ENCODE assay signal across 13 cellular contexts in the genomic region with DNA sequence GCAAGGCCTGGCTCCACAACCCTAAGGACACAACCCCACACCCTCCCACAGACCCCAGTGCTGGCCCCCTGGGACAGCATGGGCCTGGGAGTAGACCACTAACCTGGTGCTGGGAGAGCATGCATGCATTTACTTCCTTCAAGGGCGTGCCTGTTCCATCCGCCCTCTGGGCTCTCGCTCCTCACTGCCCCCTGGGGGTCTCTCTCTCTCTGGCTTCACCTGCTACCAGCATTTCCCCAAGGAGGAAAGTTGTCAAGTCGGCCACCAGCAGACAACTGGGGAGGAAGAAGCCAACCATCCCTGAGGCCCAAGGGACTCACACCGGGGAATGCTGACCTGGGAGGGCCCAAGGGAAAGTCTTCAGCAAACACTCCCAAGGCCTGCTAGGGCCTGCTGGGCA. TPM values are rescaled to one million over a fixed set of nuclear protein-coding genes. Genes with fewer than 3 reads are reported as not detected.
A peak's percentile ranks its signal among the peaks of the same experiment; 100 is the strongest.
DNase-seq lines count a peak whose midpoint lies in the region; ATAC-seq, FAIRE-seq and TF ChIP-seq lines count a peak whose summit lies in the region.
"Had no signal": no experiment of that assay in that cellular context is flagged by ENCODE, and none has a peak within 500 bp of the region (broad histone marks: within the 10 kb centered on the region; RNA-seq: fewer than 3 reads in every experiment).

No MANE protein-coding gene starts in this region.

- TF ChIP-seq CTCF in H1 (IDR thresholded peaks at IDR 0.05; ENCODE audit: control extremely low read depth in 1 of 3, insufficient read depth in 1 of 3, low read depth in 1 of 3, low read length in 3 of 3) (peak in 2 of 3 experiments; percentile 70 to 73; a peak in 3 of 4 replicates), retinal pigment epithelial cell (conservative IDR thresholded peaks at IDR 0.05; ENCODE audit: low read depth, low read length) (peak; percentile 56)

- no peaks in the 10 kb centered on the region for H3K27me3 ChIP-seq in H1 (replicated peaks in 1 of 4; ENCODE audit: control insufficient read depth in 3 of 4, extremely low read depth in 1 of 4, insufficient read depth in 3 of 4, low read length in 3 of 4)

- DNase-seq in NCI-H82 (lab: John Stamatoyannopoulos, UW) (peak; percentile 68), NCI-H82 treated with DMSO at 0.1 percent for 48 hours (lab: John Stamatoyannopoulos, UW; ENCODE audit: unreplicated experiment) (no peak), NCI-H2227 (lab: John Stamatoyannopoulos, UW; ENCODE audit: unreplicated experiment) (peak; percentile 39), H1 (ENCODE audit: low read depth in 1 of 2, low spot score in 2 of 2) (peak in 1 of 2 experiments; percentile 77), retinal pigment epithelial cell (ENCODE audit: low read depth) (no peak)
- DNase-seq in activated CD4-positive, alpha-beta memory T cell treated with anti-CD3 and anti-CD28 coated beads for 36 hours = no peak
- no peak for DNase-seq in activated naive CD4-positive, alpha-beta T cell treated with Interleukin-2 at 50 U/mL for 16 hours
- DNase-seq: head of caudate nucleus, NCI-H748 treated with DMSO at 0.1 percent for 48 hours, T1000 had no signal

- H3K14ac ChIP-seq in H1 (ENCODE audit: insufficient read length) = no peak overlapping the region

- no peak overlapping the region for H3K18ac ChIP-seq in H1 (ENCODE audit: extremely low read depth, low read length)

- H3K23me2 ChIP-seq in H1 (ENCODE audit: low read depth, low read length) = peaks cover 4% of the 10 kb centered on the region

- H3K36me3 ChIP-seq in H1 (ENCODE audit: control insufficient read depth in 2 of 4, insufficient read depth in 4 of 4, low read length in 3 of 4) = peaks cover 21 to 62% (median 26%) of the 10 kb centered on the region in 4 experiments

- H4K91ac ChIP-seq in H1 (replicated peaks; ENCODE audit: insufficient read length, low read length) = no peak overlapping the region

- no peak overlapping the region for H2AK5ac ChIP-seq in H1 (ENCODE audit: low read depth, low read length)

- no peak overlapping the region for H3K23ac ChIP-seq in H1 (ENCODE audit: insufficient read length)

- no peak overlapping the region for H2BK120ac ChIP-seq in H1 (replicated peaks; ENCODE audit: low read depth, low read length)

- peaks cover 60% of the 10 kb centered on the region for H3K79me1 ChIP-seq in H1 (ENCODE audit: low read depth, low read length)

- peaks cover 40% of the 10 kb centered on the region for H3K36me3 Mint-ChIP-seq in activated CD4-positive, alpha-beta memory T cell treated with anti-CD3 and anti-CD28 coated beads for 36 hours

- WGBS in H1 (ENCODE audit: extremely low coverage in 1 of 2, insufficient coverage in 1 of 2, insufficient read length in 1 of 2, insufficient replicate concordance in 2 of 2, low coverage in 1 of 2, low lambda C conversion rate in 2 of 2, missing lambda C conversion rate in 1 of 2), 2 experiments = 80% methylated on average over 2 of the region's 5 CpGs; no CpG with 5 or more reads in 1 of the 2 experiments

- no peak for TF ChIP-seq EP300 in H1 (IDR thresholded peaks at IDR 0.05; ENCODE audit: borderline replicate concordance in 1 of 2, low read depth in 2 of 2, low read length in 2 of 2)

- H3K4me3 Mint-ChIP-seq in activated CD4-positive, alpha-beta memory T cell treated with anti-CD3 and anti-CD28 coated beads for 36 hours = no peak overlapping the region

- no peak overlapping the region for H3K9ac ChIP-seq in H1 (replicated peaks in 1 of 4; ENCODE audit: extremely low read depth in 1 of 4, low read depth in 3 of 4, low read length in 3 of 4)

- H3K4ac ChIP-seq in H1 (replicated peaks; ENCODE audit: insufficient read length, low read depth, low read length) = no peak overlapping the region

- TF ChIP-seq RAD21 in H1 (IDR thresholded peaks at IDR 0.05 in 1 of 2, conservative IDR thresholded peaks at IDR 0.05 in 1 of 2; ENCODE audit: low read depth in 2 of 2, low read length in 2 of 2) = peak; percentile 22 to 58; a peak in 3 of 4 replicates

- H3K56ac ChIP-seq in H1 (replicated peaks; ENCODE audit: insufficient read length, low read depth, low read length) = no peak overlapping the region

- H2BK15ac ChIP-seq in H1 (ENCODE audit: low read length) = no peak overlapping the region

- no peak for ATAC-seq in GM18909 (IDR thresholded peaks at IDR 0.05; ENCODE audit: poor library complexity, unreplicated experiment)

- no peaks in the 10 kb centered on the region for H3K9me3 Mint-ChIP-seq in activated CD4-positive, alpha-beta memory T cell treated with anti-CD3 and anti-CD28 coated beads for 36 hours

- H3K79me2 ChIP-seq in H1 (ENCODE audit: control insufficient read depth in 1 of 2, insufficient read depth in 2 of 2, low read length in 2 of 2) = peaks cover 16 to 82% of the 10 kb centered on the region in 2 experiments

- no peak overlapping the region for H3K27ac ChIP-seq in H1 (ENCODE audit: low read depth, low read length)

- intact Hi-C loops in activated CD4-positive, alpha-beta memory T cell treated with anti-CD3 and anti-CD28 coated beads for 36 hours (cut with micrococcal nuclease) = no loop called here

- no peak overlapping the region for H2BK20ac ChIP-seq in H1 (ENCODE audit: low read length)

- CTCF ChIA-PET in H1 (lab: Charles Lee; ENCODE audit: partially characterized antibody) = interaction anchor here (0.8 to 3.7 kb wide), 13 partner anchors 9 to 315 kb away, joined by 3 to 18 read pairs (median 4); no protein-coding TSS in a partner anchor
- CTCF ChIA-PET in activated CD4-positive, alpha-beta memory T cell treated with anti-CD3 and anti-CD28 coated beads for 36 hours (lab: Charles Lee) = no interaction called here

- H3K4me2 ChIP-seq in H1 (ENCODE audit: insufficient read depth in 1 of 2, low read depth in 2 of 2, low read length in 2 of 2) = no peak overlapping the region
- H3K4me2 ChIP-seq: smooth muscle cell had no signal

- no peak overlapping the region for H4K5ac ChIP-seq in H1 (ENCODE audit: insufficient read length, low read depth, low read length)

- no peak overlapping the region for H2AFZ ChIP-seq in H1 (ENCODE audit: low read length)

- no peak overlapping the region for H3K27ac Mint-ChIP-seq in activated CD4-positive, alpha-beta memory T cell treated with anti-CD3 and anti-CD28 coated beads for 36 hours

- no peak overlapping the region for H4K8ac ChIP-seq in H1 (ENCODE audit: extremely low read depth, insufficient read depth, low read length)

- H2BK12ac ChIP-seq in H1 (ENCODE audit: low read depth, low read length) = no peak overlapping the region

- TF ChIP-seq POLR2A in H1 (IDR thresholded peaks at IDR 0.05; ENCODE audit: control extremely low read depth in 1 of 2, low read depth in 2 of 2, low read length in 2 of 2) = peak in 1 of 2 experiments; percentile 15; a peak in 1 of 3 replicates

- peaks cover 24 to 53% of the 10 kb centered on the region in 2 experiments for H4K20me1 ChIP-seq in H1 (replicated peaks in 1 of 2; ENCODE audit: control insufficient read depth in 1 of 2, insufficient read depth in 2 of 2, low read length in 2 of 2)

- no peak overlapping the region for H3K4me3 ChIP-seq in H1 (ENCODE audit: extremely low read depth in 1 of 4, insufficient read depth in 2 of 4, low read depth in 3 of 4, low read length in 4 of 4)
- no peak overlapping the region for H3K4me3 ChIP-seq in retinal pigment epithelial cell (ENCODE audit: low read length)
- H3K4me3 ChIP-seq: smooth muscle cell had no signal

- no peaks in the 10 kb centered on the region for H3K27me3 Mint-ChIP-seq in activated CD4-positive, alpha-beta memory T cell treated with anti-CD3 and anti-CD28 coated beads for 36 hours

- no peak overlapping the region for H2BK5ac ChIP-seq in H1 (ENCODE audit: low read depth, low read length)

- no peak for FAIRE-seq in H1 (lab: Jason Lieb, UNC)
- FAIRE-seq: colon had no signal

- H3K4me1 Mint-ChIP-seq in activated CD4-positive, alpha-beta memory T cell treated with anti-CD3 and anti-CD28 coated beads for 36 hours (ENCODE audit: low read depth) = peaks cover 19% of the 10 kb centered on the region

- peaks cover 4 to 18% (median 9%) of the 10 kb centered on the region in 4 experiments for H3K4me1 ChIP-seq in H1 (replicated peaks in 1 of 4; ENCODE audit: control insufficient read depth in 3 of 4, insufficient read depth in 4 of 4, low read length in 3 of 4)

- no peaks in the 10 kb centered on the region for H3K9me3 ChIP-seq in H1 (ENCODE audit: insufficient read depth in 2 of 2, low read depth in 1 of 2, low read length in 1 of 2)

- POLR2A ChIA-PET in H1 (lab: Charles Lee; ENCODE audit: partially characterized antibody) = interaction anchor here (1.8 kb wide), 1 partner anchor 10 kb away, joined by 10 read pairs; no protein-coding TSS in a partner anchor
- POLR2A ChIA-PET in activated CD4-positive, alpha-beta memory T cell treated with anti-CD3 and anti-CD28 coated beads for 36 hours (lab: Charles Lee) = no interaction called here

TF ChIP-seq in H1, 55 proteins besides CTCF, POLR2A, EP300 and RAD21:
- TF ChIP-seq YY1 (IDR thresholded peaks at IDR 0.05; ENCODE audit: low read depth, low read length) (no peak), CEBPB (IDR thresholded peaks at IDR 0.05; ENCODE audit: low read depth, low read length) (no peak), SIN3A (conservative IDR thresholded peaks at IDR 0.05 in 1 of 2, IDR thresholded peaks at IDR 0.05 in 1 of 2; ENCODE audit: low read depth in 1 of 2, low read length in 2 of 2) (0 out of 4 replicates have a peak, but pooled peaks of 1 of the 2 experiments have one; percentile 24)

RNA-seq across cellular contexts. Expression of a gene that starts 6.5 kb away (rescaled TPM):
- total RNA-seq in H1 (2021; fragmentation: NEBNext Ultra II Directional; extraction: Animal tissue kit (Norgen Biotek cat#: 25700)) = 66.4 and 68.1 TPM in 2 replicates
- 63.2 and 74.6 TPM in 2 replicates for polyA plus RNA-seq in H1 (2011; rRNA removed)
- polyA plus RNA-seq in H1 (2011; cell fraction: cytosol; rRNA removed) = 70.8 TPM
- 254 TPM for polyA plus RNA-seq in H1 (2011; cell fraction: nucleus; rRNA removed)
- polyA plus RNA-seq in H1 (2012, experiment 1 of 2) = 37.5 to 52.4 TPM (median 44.7 TPM) in 4 replicates
- 7.8 TPM for polyA plus RNA-seq in H1 (2012, experiment 2 of 2)
- 62.6 TPM for polyA plus RNA-seq in H1 (2013, experiment 1 of 2)
- 67.6 TPM for polyA plus RNA-seq in H1 (2013, experiment 2 of 2)
- polyA minus RNA-seq in H1 (2011; rRNA and poly(A)+ RNA removed) = 214 and 223 TPM in 2 replicates
- 69.7 TPM for polyA minus RNA-seq in H1 (2011; cell fraction: cytosol; rRNA and poly(A)+ RNA removed)
- polyA minus RNA-seq in H1 (2011; cell fraction: nucleus; rRNA and poly(A)+ RNA removed) = 139 TPM
- 10 to 100 TPM; 38.6 to 38.8 TPM for total RNA-seq in activated CD4-positive, alpha-beta memory T cell treated with anti-CD3 and anti-CD28 coated beads for 36 hours

Comparison
In these comparisons a context has a peak if more than half of its experiments do, and no peak if none do; other contexts are left out.
1. DNase-seq: peak in NCI-H82 (single experiment) and NCI-H2227 (single experiment); none in NCI-H82 treated with DMSO at 0.1 percent for 48 hours (single experiment), retinal pigment epithelial cell (single experiment), activated CD4-positive, alpha-beta memory T cell treated with anti-CD3 and anti-CD28 coated beads for 36 hours (single experiment) and activated naive CD4-positive, alpha-beta T cell treated with Interleukin-2 at 50 U/mL for 16 hours (single experiment).